In genomic region chr1:164558461-164559341, GRCh38 we compare ENCODE assay signal across 8 cellular contexts. TPM values are rescaled to one million over a fixed set of nuclear protein-coding genes. Genes with fewer than 3 reads are reported as not detected.
A peak's percentile ranks its signal among the peaks of the same experiment; 100 is the strongest.
DNase-seq lines count a peak whose midpoint lies in the region; ATAC-seq, FAIRE-seq and TF ChIP-seq lines count a peak whose summit lies in the region.

PBX1 (plus strand) TSS chr1:164559184.

- peak within 1 kb of the TSS; percentile 95 for H3K4me2 ChIP-seq in HepG2 (ENCODE audit: low read depth, low read length)

- 0 out of 2 replicates have a peak, but pooled peaks cover 9% of the 10 kb centered on the region for H3K4me1 ChIP-seq in HepG2 (ENCODE audit: insufficient read depth, low read length)

- POLR2A ChIA-PET in HepG2 (lab: Yijun Ruan, JAX): no interaction called here

- CTCF ChIA-PET in HepG2 (lab: Yijun Ruan, JAX; ENCODE audit: low intra/inter-chr PET ratio, low total read pairs): no interaction called here

- intact Hi-C loops in dorsolateral prefrontal cortex (cut with DNase I) (no loop called here), HepG2 (cut with micrococcal nuclease; ENCODE audit: unreplicated experiment) (loop anchor here (2.0 kb wide), 1 partner anchor 52 kb away; no protein-coding TSS in a partner anchor)

- under 1% methylated on average over 26 of the region's 28 CpGs for WGBS in HepG2 (ENCODE audit: low lambda C conversion rate)

- no peak within 1 kb of the TSS for H2AFZ ChIP-seq in HepG2 (ENCODE audit: low read length)

- H4K20me1 ChIP-seq in HepG2 (ENCODE audit: insufficient read depth, low read length): no peaks in the 10 kb centered on the region

- TF ChIP-seq CTCF in dorsolateral prefrontal cortex (IDR thresholded peaks at IDR 0.05 in 54 of 56, conservative IDR thresholded peaks at IDR 0.05 in 2 of 56; ENCODE audit: low read depth in 1 of 56, partially characterized antibody in 56 of 56): peak in 14 of 56 donors; percentile 4 to 39 (median 24)
- no peak for TF ChIP-seq CTCF in HepG2 (CRISPR knock-in tag; IDR thresholded peaks at IDR 0.05)

- no peak for TF ChIP-seq RAD21 in HepG2 (CRISPR knock-in tag; IDR thresholded peaks at IDR 0.05)

- TF ChIP-seq POLR2A in HepG2 (IDR thresholded peaks at IDR 0.05; ENCODE audit: insufficient read depth in 1 of 2, low read depth in 2 of 2, low read length in 2 of 2): no peak

- no peaks in the 10 kb centered on the region for H3K27me3 ChIP-seq in dorsolateral prefrontal cortex
- H3K27me3 ChIP-seq in HepG2 (ENCODE audit: control insufficient read depth in 1 of 2, insufficient read depth in 2 of 2, low read length in 2 of 2): peaks cover 0 to 13% of the 10 kb centered on the region in 2 experiments; a peak in 2 of 5 replicates

- no peaks in the 10 kb centered on the region for H3K36me3 ChIP-seq in HepG2 (replicated peaks in 1 of 2; ENCODE audit: control insufficient read depth in 1 of 2, insufficient read depth in 2 of 2, low read length in 2 of 2)

- peak within 1 kb of the TSS; percentile 56 to 93 (median 87) for H3K27ac ChIP-seq in dorsolateral prefrontal cortex
- H3K27ac ChIP-seq in HepG2 (ENCODE audit: extremely low read length, insufficient read depth, low read length): no peak within 1 kb of the TSS

- H3K9ac ChIP-seq in HepG2 (ENCODE audit: insufficient read depth, low read depth, low read length): no peak within 1 kb of the TSS

- peak within 1 kb of the TSS; percentile 50 to 91 (median 76) for H3K4me3 ChIP-seq in dorsolateral prefrontal cortex
- peak within 1 kb of the TSS; percentile 48 to 65 (median 53) for H3K4me3 ChIP-seq in HepG2 (replicated peaks in 1 of 3; ENCODE audit: insufficient read depth in 1 of 3, low read depth in 2 of 3, low read length in 3 of 3)

- DNase-seq in AG20443 (ENCODE audit: low spot score): peak; percentile 98
- DNase-seq in NCI-H526 treated with DMSO at 0.1 percent for 48 hours (lab: John Stamatoyannopoulos, UW): peak; percentile 100
- peak; percentile 29 to 37 for DNase-seq in activated CD4-positive, alpha-beta T cell treated with anti-CD3 and anti-CD28 coated beads, Interleukin-2, amount 50 U/mL, for 4 hours
- peak; percentile 85 to 99 (median 97) for DNase-seq in dorsolateral prefrontal cortex
- DNase-seq in HepG2 (ENCODE audit: low spot score): peak; percentile 64
- DNase-seq in stimulated activated CD4-positive, alpha-beta T cell treated with anti-CD3 and anti-CD28 coated beads, Interleukin-2, amount 100 ng/mL, for 4 hours (ENCODE audit: low read depth): peak; percentile 53

- no peaks in the 10 kb centered on the region for H3K9me3 ChIP-seq in HepG2 (ENCODE audit: low read length)

- no peak for FAIRE-seq in HepG2 (lab: Jason Lieb, UNC)

- no peaks in the 10 kb centered on the region for H3K79me2 ChIP-seq in HepG2 (ENCODE audit: insufficient read depth, low read length)

- in situ Hi-C loops in HepG2 (cut with HindIII; ENCODE audit: extremely low pct_ligation_motif_present, low pct_unique_long_range_greater_than_20kb): no loop called here

- no peak for TF ChIP-seq EP300 in HepG2 (IDR thresholded peaks at IDR 0.05; ENCODE audit: low read depth in 2 of 2, low read length in 2 of 2)
- TF ChIP-seq EP300 in HepG2 (CRISPR knock-in tag; IDR thresholded peaks at IDR 0.05; ENCODE audit: borderline replicate concordance): no peak

- no TSS peak for BruUV-seq in HepG2 (replicated peaks; lab: Mats Ljungman, UMichigan)

- ATAC-seq in GM19328 (IDR thresholded peaks at IDR 0.05; ENCODE audit: unreplicated experiment) (peak; percentile 100), HG03460 (IDR thresholded peaks at IDR 0.05; ENCODE audit: unreplicated experiment) (peak; percentile 100), HepG2 (peak; percentile 100)

TF ChIP-seq in HepG2, 621 proteins besides CTCF, POLR2A, EP300 and RAD21 (continues in another document):
- TF ChIP-seq SAP130 (CRISPR knock-in tag; IDR thresholded peaks at IDR 0.05; ENCODE audit: low read depth) (no peak), NFYC (CRISPR knock-in tag; IDR thresholded peaks at IDR 0.05) (peak; percentile 60), ZBTB14 (CRISPR knock-in tag; IDR thresholded peaks at IDR 0.05) (no peak), SP2 (CRISPR knock-in tag; IDR thresholded peaks at IDR 0.05) (peak; percentile 35; the same call in 1 of the 2 replicates), ZNF883 (CRISPR knock-in tag; IDR thresholded peaks at IDR 0.05; ENCODE audit: not compliant biosample characterization) (no peak), ZNF720 (CRISPR knock-in tag; IDR thresholded peaks at IDR 0.05) (no peak), ZNF281 (CRISPR knock-in tag; IDR thresholded peaks at IDR 0.05; ENCODE audit: borderline replicate concordance) (no peak), PCBP1 (IDR thresholded peaks at IDR 0.05; ENCODE audit: borderline replicate concordance, low read depth, low read length) (peak; percentile 79; the same call in 1 of the 2 replicates), ZNF441 (CRISPR knock-in tag; IDR thresholded peaks at IDR 0.05; ENCODE audit: borderline replicate concordance) (no peak), ZNF235 (CRISPR knock-in tag; IDR thresholded peaks at IDR 0.05; ENCODE audit: borderline replicate concordance) (no peak)
- TF ChIP-seq, protein P1, sequence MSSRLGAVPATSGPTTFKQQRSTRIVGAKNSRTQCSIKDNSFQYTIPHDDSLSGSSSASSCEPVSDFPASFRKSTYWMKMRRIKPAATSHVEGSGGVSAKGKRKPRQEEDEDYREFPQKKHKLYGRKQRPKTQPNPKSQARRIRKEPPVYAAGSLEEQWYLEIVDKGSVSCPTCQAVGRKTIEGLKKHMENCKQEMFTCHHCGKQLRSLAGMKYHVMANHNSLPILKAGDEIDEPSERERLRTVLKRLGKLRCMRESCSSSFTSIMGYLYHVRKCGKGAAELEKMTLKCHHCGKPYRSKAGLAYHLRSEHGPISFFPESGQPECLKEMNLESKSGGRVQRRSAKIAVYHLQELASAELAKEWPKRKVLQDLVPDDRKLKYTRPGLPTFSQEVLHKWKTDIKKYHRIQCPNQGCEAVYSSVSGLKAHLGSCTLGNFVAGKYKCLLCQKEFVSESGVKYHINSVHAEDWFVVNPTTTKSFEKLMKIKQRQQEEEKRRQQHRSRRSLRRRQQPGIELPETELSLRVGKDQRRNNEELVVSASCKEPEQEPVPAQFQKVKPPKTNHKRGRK (CRISPR knock-in tag; IDR thresholded peaks at IDR 0.05): no peak

RNA-seq across cellular contexts. Expression of gene PBX1, which starts in this region (rescaled TPM):
- total RNA-seq in dorsolateral prefrontal cortex (100 to 1,000 TPM in 115 of 120 experiments, 10 to 100 TPM in 5; 81.3 to 167 (median 127) TPM), HepG2 (2016; rRNA removed; fragmentation: Illumina TruSeq; extraction: Trizol) (not detected in 2 replicates)
- total RNA-seq in HepG2 (2016; cell fraction: cytosol; rRNA removed; fragmentation: Illumina TruSeq; extraction: Trizol; ENCODE audit: low read depth): not detected in 2 replicates
- total RNA-seq in HepG2 (2016; cell fraction: insoluble cytoplasmic fraction; rRNA removed; fragmentation: Illumina TruSeq; extraction: Trizol): not detected in 2 replicates
- 0.03 TPM in 1 of 2 replicates, not detected in the other for total RNA-seq in HepG2 (2016; cell fraction: membrane; rRNA removed; fragmentation: Illumina TruSeq; extraction: Trizol)
- total RNA-seq in HepG2 (2016; cell fraction: nucleus; rRNA removed; fragmentation: Illumina TruSeq; extraction: Trizol): not detected in 2 replicates
- polyA plus RNA-seq in HepG2 (2011; rRNA removed): 0.24 TPM in 1 of 2 replicates, not detected in the other
- under 0.01 and 0.01 TPM in 2 replicates for polyA plus RNA-seq in HepG2 (2011; cell fraction: cytosol; rRNA removed)
- polyA plus RNA-seq in HepG2 (2011; cell fraction: nucleus; rRNA removed): not detected in 2 replicates
- polyA plus RNA-seq in HepG2 (2012): 0.03 and 0.09 TPM in 2 replicates
- 0.08 TPM in 1 of 2 replicates, not detected in the other for polyA plus RNA-seq in HepG2 (2016; cell fraction: cytosol; fragmentation: Illumina TruSeq; extraction: Trizol; ENCODE audit: low read depth)
- 0.15 TPM in 1 of 2 replicates, not detected in the other for polyA plus RNA-seq in HepG2 (2016; cell fraction: insoluble cytoplasmic fraction; fragmentation: Illumina TruSeq; extraction: Trizol; ENCODE audit: low read depth)
- 0.18 TPM in 1 of 2 replicates, not detected in the other for polyA plus RNA-seq in HepG2 (2016; cell fraction: membrane; fragmentation: Illumina TruSeq; extraction: Trizol; ENCODE audit: low read depth)
- not detected in 2 replicates for polyA plus RNA-seq in HepG2 (2016; cell fraction: nucleus; fragmentation: Illumina TruSeq; extraction: Trizol; ENCODE audit: insufficient read depth, low read depth)
- polyA minus RNA-seq in HepG2 (2011; rRNA and poly(A)+ RNA removed; ENCODE audit: low replicate concordance): 68.0 TPM in 1 of 2 replicates, not detected in the other
- polyA minus RNA-seq in HepG2 (2011; cell fraction: cytosol; rRNA and poly(A)+ RNA removed): 0.30 TPM in 1 of 2 replicates, not detected in the other
- 0.12 and 0.13 TPM in 2 replicates for polyA minus RNA-seq in HepG2 (2011; cell fraction: nucleus; rRNA and poly(A)+ RNA removed)

Comparison
In these comparisons a context has a peak if more than half of its experiments do, and no peak if none do; other contexts are left out.
1. RNA of gene PBX1 (total RNA-seq): 81.3 to 167 TPM in dorsolateral prefrontal cortex; 0.03 TPM in HepG2; every median in the first group is over 10 times any median in the second.
2. DNase-seq: peak in every context shown above with its lines; median percentile 100 in NCI-H526 treated with DMSO at 0.1 percent for 48 hours; 98 in AG20443; 97 in dorsolateral prefrontal cortex; 64 in HepG2; 53 in stimulated activated CD4-positive, alpha-beta T cell treated with anti-CD3 and anti-CD28 coated beads, Interleukin-2, amount 100 ng/mL, for 4 hours; 33 in activated CD4-positive, alpha-beta T cell treated with anti-CD3 and anti-CD28 coated beads, Interleukin-2, amount 50 U/mL, for 4 hours.
3. Peak in every context shown above with its lines, with median percentiles within 50 percentile points of each other: ATAC-seq.